ENCODE assay signal across 10 cellular contexts in genomic region chr12:104570174-104570907, GRCh38.
A peak's percentile ranks its signal among the peaks of the same experiment; 100 is the strongest.
DNase-seq lines count a peak whose midpoint lies in the region; ATAC-seq and TF ChIP-seq lines count a peak whose summit lies in the region.
"Had no signal": no experiment of that assay in that cellular context is flagged by ENCODE, and none has a peak within 500 bp of the region (broad histone marks: within the 10 kb centered on the region; RNA-seq: fewer than 3 reads in every experiment).

No MANE protein-coding gene starts in this region.

- no peak overlapping the region for H3K27ac ChIP-seq in smooth muscle cell (ENCODE audit: low read depth)
- H3K27ac ChIP-seq: epithelial cell of prostate had no signal

- ATAC-seq in GM19467 (IDR thresholded peaks at IDR 0.05; ENCODE audit: unreplicated experiment), result peak; percentile 7
- peak; percentile 13 for ATAC-seq in HG03460 (IDR thresholded peaks at IDR 0.05; ENCODE audit: unreplicated experiment)
- ATAC-seq in HG02870 (IDR thresholded peaks at IDR 0.05; ENCODE audit: unreplicated experiment), result no peak
- ATAC-seq: Panc1 had no signal

- H3K4me2 ChIP-seq in smooth muscle cell, result no peak overlapping the region

- DNase-seq in GM12864 (ENCODE audit: low read depth) (no peak), germinal center (ENCODE audit: low spot score) (peak; percentile 27), kidney glomerular epithelial cell (lab: John Stamatoyannopoulos, UW) (no peak), glomerular visceral epithelial cell (ENCODE audit: extremely low spot score) (no peak), smooth muscle cell (lab: John Stamatoyannopoulos, UW; ENCODE audit: unreplicated experiment) (no peak)

- H3K9ac ChIP-seq in smooth muscle cell (ENCODE audit: low read depth), result no peak overlapping the region

- H3K27me3 ChIP-seq in smooth muscle cell (ENCODE audit: low read depth), result no peaks in the 10 kb centered on the region

- H3K4me3 ChIP-seq in GM12864 (ENCODE audit: low read depth, low read length) (peak overlapping the region; percentile 40), smooth muscle cell (no peak overlapping the region)

- 85% methylated on average over 12 of the region's 12 CpGs for WGBS in smooth muscle cell (ENCODE audit: low lambda C conversion rate)

- no peak overlapping the region for H2AFZ ChIP-seq in smooth muscle cell (ENCODE audit: low read depth)

- no peaks in the 10 kb centered on the region for H3K36me3 ChIP-seq in smooth muscle cell (ENCODE audit: low read depth)

- H3F3A ChIP-seq in smooth muscle cell (ENCODE audit: low read depth), result no peaks in the 10 kb centered on the region

- H4K20me1 ChIP-seq in smooth muscle cell (ENCODE audit: low read depth), result peaks cover 6% of the 10 kb centered on the region

- no peaks in the 10 kb centered on the region for H3K4me1 ChIP-seq in smooth muscle cell (ENCODE audit: low read depth)

- no peaks in the 10 kb centered on the region for H3K9me3 ChIP-seq in smooth muscle cell (replicated peaks; ENCODE audit: low read depth)

- TF ChIP-seq CTCF in GM12864 (IDR thresholded peaks at IDR 0.05; ENCODE audit: low read depth, low read length, missing control alignments) (no peak), smooth muscle cell (IDR thresholded peaks at IDR 0.05; ENCODE audit: borderline replicate concordance, insufficient read depth, poor library complexity, severe bottlenecking) (no peak)

- no peaks in the 10 kb centered on the region for H3K79me2 ChIP-seq in smooth muscle cell (ENCODE audit: low read depth)
